ENCODE assay signal across 12 cellular contexts in the genomic region with DNA sequence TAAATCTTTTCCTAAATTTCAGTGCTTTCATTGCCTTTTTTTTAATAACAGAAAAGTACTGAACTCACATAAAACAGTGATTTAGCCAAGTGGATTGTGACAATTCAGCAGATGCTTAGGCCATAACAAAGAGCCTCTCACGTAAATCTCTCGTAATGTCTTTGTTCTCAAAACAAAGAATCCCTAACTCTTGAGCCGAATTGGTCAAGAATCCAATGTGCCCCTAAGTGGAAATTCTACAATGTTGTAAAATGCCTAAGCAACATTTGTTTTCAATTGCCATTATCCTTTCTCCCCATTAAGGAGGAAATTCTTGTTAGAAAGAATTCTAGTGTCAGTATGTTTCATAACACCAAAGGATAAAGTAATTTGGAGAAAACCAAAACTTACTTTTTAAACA.
"Had no signal": no experiment of that assay in that cellular context is flagged by ENCODE, and none has a peak within 500 bp of the region (broad histone marks: within the 10 kb centered on the region; RNA-seq: fewer than 3 reads in every experiment).

No MANE protein-coding gene starts in this region.

- H3K27ac ChIP-seq: heart right ventricle, neutrophil, testis, upper lobe of right lung had no signal

- H3K36me3 ChIP-seq: heart right ventricle, neutrophil, upper lobe of right lung had no signal

- H3K9me3 ChIP-seq: neutrophil, testis, upper lobe of right lung had no signal

- H3K4me1 ChIP-seq: testis, upper lobe of right lung had no signal

- H3K27me3 ChIP-seq: heart right ventricle, neutrophil, testis, upper lobe of right lung had no signal

- H3K4me3 ChIP-seq: heart right ventricle, testis, upper lobe of right lung had no signal

- DNase-seq: activated CD4-positive, alpha-beta memory T cell treated with anti-CD3 and anti-CD28 coated beads for 36 hours; activated gamma-delta T cell; activated naive CD8-positive, alpha-beta T cell treated with anti-CD3 and anti-CD28 coated beads for 36 hours; activated T-cell treated with anti-CD3 and anti-CD28 coated beads, Interleukin-2, amount 50 U/mL, for 4 hours; anterior cingulate cortex; heart right ventricle; kidney; stimulated activated CD4-positive, alpha-beta T cell treated with anti-CD3 and anti-CD28 coated beads, Interleukin-15, amount 100 ng/mL, for 24 hours; stimulated activated CD4-positive, alpha-beta T cell treated with anti-CD3 and anti-CD28 coated beads, Interleukin-4, amount 100 ng/mL, for 24 hours; testis; upper lobe of right lung had no signal
